In the genomic region with DNA sequence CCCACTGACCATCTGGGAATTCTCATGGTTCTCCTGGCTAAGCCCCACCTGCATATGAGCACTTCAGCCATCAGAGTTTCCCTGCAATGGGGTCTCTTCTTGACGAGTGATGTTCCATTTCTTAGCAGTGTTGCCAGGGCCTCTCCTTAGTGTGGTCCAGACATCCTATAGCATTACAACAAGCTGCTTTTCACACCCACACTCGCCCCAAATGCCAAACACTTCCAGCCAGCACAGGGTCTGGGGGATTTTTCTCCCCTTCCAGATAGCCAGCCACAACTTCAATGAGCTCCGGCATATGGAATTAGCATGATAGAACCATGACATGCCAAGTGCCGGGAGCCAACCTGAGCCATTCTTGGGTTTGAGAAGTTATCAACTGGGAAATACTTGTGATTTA, we compare ENCODE assay signal across 16 cellular contexts.
A peak's percentile ranks its signal among the peaks of the same experiment; 100 is the strongest.
DNase-seq lines count a peak whose midpoint lies in the region; ATAC-seq and TF ChIP-seq lines count a peak whose summit lies in the region.
"Had no signal": no experiment of that assay in that cellular context is flagged by ENCODE, and none has a peak within 500 bp of the region (broad histone marks: within the 10 kb centered on the region; RNA-seq: fewer than 3 reads in every experiment).

No MANE protein-coding gene starts in this region.

- H3K27ac Mint-ChIP-seq in CD4-positive, alpha-beta T cell: no peak overlapping the region

- no peaks in the 10 kb centered on the region for H3K27me3 Mint-ChIP-seq in CD4-positive, alpha-beta T cell

- no peak overlapping the region for H2BK120ac ChIP-seq in trophoblast cell (ENCODE audit: insufficient read depth, low read length, poor library complexity)

- no peak overlapping the region for H3K18ac ChIP-seq in trophoblast cell (ENCODE audit: low read length)

- peaks cover 5% of the 10 kb centered on the region for H3K4me1 Mint-ChIP-seq in CD4-positive, alpha-beta T cell (ENCODE audit: low read depth)

- intact Hi-C loops in vagina (cut with DNase I): no loop called here
- intact Hi-C loops in CD4-positive, alpha-beta T cell (cut with DNase I, micrococcal nuclease): no loop called here

- no peaks in the 10 kb centered on the region for H3K9me2 ChIP-seq in Karpas-422 (replicated peaks; ENCODE audit: insufficient read depth, low read length)

- H3K79me1 ChIP-seq in trophoblast cell (ENCODE audit: low read length): peaks cover 27% of the 10 kb centered on the region

- no peak overlapping the region for H2BK5ac ChIP-seq in trophoblast cell (ENCODE audit: low read depth, low read length, poor library complexity)

- no peak overlapping the region for H3K4ac ChIP-seq in trophoblast cell (ENCODE audit: low read depth, low read length)

- WGBS in trophoblast cell (ENCODE audit: extremely low coverage, insufficient coverage, insufficient read length): no CpG with 5 or more reads among the region's 4 CpGs

- H3K4me1 ChIP-seq in trophoblast cell (ENCODE audit: control insufficient read depth in 1 of 2, insufficient read depth in 2 of 2, low read length in 2 of 2) (peaks cover 26 to 30% of the 10 kb centered on the region in 2 experiments), vagina (peaks cover 74% of the 10 kb centered on the region), Karpas-422 (ENCODE audit: low read length) (no peaks in the 10 kb centered on the region)

- H3K9me3 Mint-ChIP-seq in CD4-positive, alpha-beta T cell: no peaks in the 10 kb centered on the region

- H4K12ac ChIP-seq in trophoblast cell (ENCODE audit: low read depth, low read length): no peak overlapping the region

- H2AFZ ChIP-seq in trophoblast cell (ENCODE audit: insufficient read depth, low read length, poor library complexity) (no peak overlapping the region), Karpas-422 (ENCODE audit: low read length) (no peak overlapping the region)

- H3K27me3 ChIP-seq in trophoblast cell (ENCODE audit: insufficient read depth, low read length) (no peaks in the 10 kb centered on the region), vagina (no peaks in the 10 kb centered on the region), Karpas-422 (ENCODE audit: low read length) (no peaks in the 10 kb centered on the region)
- no peaks in the 10 kb centered on the region for H3K27me3 ChIP-seq in CD4-positive, alpha-beta T cell (ENCODE audit: control insufficient read depth, insufficient read depth, low read length)
- H3K27me3 ChIP-seq: Peyer's patch had no signal

- H3K36me3 ChIP-seq in trophoblast cell (ENCODE audit: control insufficient read depth in 1 of 2, insufficient read depth in 2 of 2, low read length in 2 of 2) (peaks cover 1 to 4% of the 10 kb centered on the region in 2 experiments), vagina (no peaks in the 10 kb centered on the region), Karpas-422 (ENCODE audit: insufficient read depth, low read length) (no peaks in the 10 kb centered on the region)
- H3K36me3 ChIP-seq: Peyer's patch had no signal

- TF ChIP-seq CTCF in coronary artery (IDR thresholded peaks at IDR 0.05): no peak
- TF ChIP-seq CTCF in vagina (IDR thresholded peaks at IDR 0.05): no peak
- no peak for TF ChIP-seq CTCF in CD4-positive, alpha-beta T cell (IDR thresholded peaks at IDR 0.05)

- no peak for TF ChIP-seq POLR2A in vagina (IDR thresholded peaks at IDR 0.05)

- DNase-seq in coronary artery (ENCODE audit: low spot score) (no peak), left lobe of liver (ENCODE audit: low spot score) (peak; percentile 37), trophoblast cell (no peak), vagina (ENCODE audit: extremely low spot score in 2 of 2) (peak; percentile 31 to 81), Karpas-422 (no peak)
- no peak for DNase-seq in activated CD4-positive, alpha-beta T cell treated with anti-CD3 and anti-CD28 coated beads for 4 hours
- no peak for DNase-seq in CD4-positive, alpha-beta T cell
- DNase-seq: ACHN, DND-41, NCI-H1417 treated with DMSO at 0.1 percent for 48 hours, NCI-H187 treated with DMSO at 0.1 percent for 48 hours, NCI-H345, NCI-H526, Peyer's patch had no signal

- no peak for ATAC-seq in left lobe of liver
- no peak for ATAC-seq in CD4-positive, alpha-beta T cell (ENCODE audit: poor library complexity)
- ATAC-seq: Right ventricle myocardium inferior had no signal

- H3K4me2 ChIP-seq in trophoblast cell (ENCODE audit: low read length) (no peak overlapping the region), Karpas-422 (ENCODE audit: low read depth, low read length, poor library complexity, severe bottlenecking) (no peak overlapping the region)
- H3K4me2 ChIP-seq: KMS-11 had no signal

- peak overlapping the region; percentile 66 for H2BK12ac ChIP-seq in trophoblast cell (ENCODE audit: low read length)

- H3K9me3 ChIP-seq in trophoblast cell (ENCODE audit: insufficient read depth, low read depth, low read length) (peaks cover 2% of the 10 kb centered on the region), vagina (peaks cover 10% of the 10 kb centered on the region), Karpas-422 (ENCODE audit: low read length) (peaks cover 12% of the 10 kb centered on the region; the same call in 1 of the 2 replicates)
- H3K9me3 ChIP-seq in CD4-positive, alpha-beta T cell (ENCODE audit: control insufficient read depth, low read length): peaks cover 11% of the 10 kb centered on the region

- H3K79me2 ChIP-seq in trophoblast cell (ENCODE audit: control insufficient read depth, insufficient read depth, low read length, poor library complexity) (peaks cover 7% of the 10 kb centered on the region), Karpas-422 (ENCODE audit: low read length) (no peaks in the 10 kb centered on the region)

- no peak overlapping the region for H2AK5ac ChIP-seq in trophoblast cell (ENCODE audit: low read length)

- H4K8ac ChIP-seq in trophoblast cell (ENCODE audit: low read depth, low read length): no peak overlapping the region

- H3K4me3 Mint-ChIP-seq in CD4-positive, alpha-beta T cell: no peak overlapping the region

- no peak overlapping the region for H3K23ac ChIP-seq in trophoblast cell (ENCODE audit: low read length)

- H3K14ac ChIP-seq in trophoblast cell (ENCODE audit: low read length): no peak overlapping the region

- H3K4me3 ChIP-seq in coronary artery (no peak overlapping the region), trophoblast cell (ENCODE audit: low read depth, low read length) (no peak overlapping the region), vagina (no peak overlapping the region), Karpas-422 (ENCODE audit: low read length) (no peak overlapping the region)
- H3K4me3 ChIP-seq: Peyer's patch had no signal

- H3K9ac ChIP-seq in trophoblast cell (ENCODE audit: low read length): no peak overlapping the region
- H3K9ac ChIP-seq in Karpas-422 (ENCODE audit: low read length): no peak overlapping the region
- H3K9ac ChIP-seq: KMS-11 had no signal

- CTCF ChIA-PET in CD4-positive, alpha-beta T cell (lab: Charles Lee): no interaction called here

- H3K36me3 Mint-ChIP-seq in CD4-positive, alpha-beta T cell (ENCODE audit: low read depth): no peaks in the 10 kb centered on the region

- POLR2A ChIA-PET in CD4-positive, alpha-beta T cell (lab: Charles Lee): no interaction called here

- H3K27ac ChIP-seq in coronary artery (peak overlapping the region; percentile 79 to 80), trophoblast cell (ENCODE audit: low read depth, low read length) (no peak overlapping the region), vagina (peak overlapping the region; percentile 79), Karpas-422 (ENCODE audit: low read length) (no peak overlapping the region)
- H3K27ac ChIP-seq in CD4-positive, alpha-beta T cell (ENCODE audit: low read depth, low read length): no peak overlapping the region
- H3K27ac ChIP-seq: KMS-11 had no signal

- H4K20me1 ChIP-seq in Karpas-422 (ENCODE audit: insufficient read depth, low read depth, low read length): no peaks in the 10 kb centered on the region

- peak overlapping the region; percentile 15 for H4K91ac ChIP-seq in trophoblast cell (ENCODE audit: low read depth, low read length)

Comparison
In these comparisons a context has a peak if more than half of its experiments do, and no peak if none do; other contexts are left out.
1. DNase-seq: peak in left lobe of liver (single experiment) and vagina (2 of 2); none in coronary artery (single experiment), trophoblast cell (0 of 2), activated CD4-positive, alpha-beta T cell treated with anti-CD3 and anti-CD28 coated beads for 4 hours (0 of 2), Karpas-422 (single experiment) and CD4-positive, alpha-beta T cell (0 of 10).
2. H3K27ac ChIP-seq: peak in coronary artery (2 of 2) and vagina (single experiment); none in trophoblast cell (single experiment), Karpas-422 (single experiment) and CD4-positive, alpha-beta T cell (single experiment).